ENCODE assay signal across 8 cellular contexts in genomic region chr1:155127105-155127671, GRCh38. TPM values are rescaled to one million over a fixed set of nuclear protein-coding genes. Genes with fewer than 3 reads are reported as not detected.
DNase-seq lines count a peak whose midpoint lies in the region; ATAC-seq and TF ChIP-seq lines count a peak whose summit lies in the region.

No MANE protein-coding gene starts in this region.

- H3K4me1 ChIP-seq in CD4-positive, CD25-positive, alpha-beta regulatory T cell (ENCODE audit: control insufficient read depth, insufficient read depth, low read length, poor library complexity, severe bottlenecking) = peaks cover 35% of the 10 kb centered on the region
- H3K4me1 ChIP-seq in foreskin keratinocyte = peaks cover 38% of the 10 kb centered on the region

- peaks cover 0 to 44% (median 18%) of the 10 kb centered on the region in 4 donors for H3K4me1 Mint-ChIP-seq in CD4-positive, CD25-positive, alpha-beta regulatory T cell
- H3K4me1 Mint-ChIP-seq in activated T-helper 2 cell treated with anti-CD3 and anti-CD28 coated beads, Interferon-gamma antibody, Interleukin-2, Interleukin-4, amounts not matched to agents 10 μg/mL and 5 μg/mL and 100 μg/mL, durations not matched to agents 14 hours and 24 hours and 36 hours (ENCODE audit: low read depth) = peaks cover 18% of the 10 kb centered on the region
- H3K4me1 Mint-ChIP-seq in natural killer cell treated with Interleukin-12 subunit alpha and Interleukin-12 subunit beta and Interleukin-15 and Interleukin-18, amount 100 ng/mL, for 72 hours (ENCODE audit: low read depth in 2 of 2) = peaks cover 22% of the 10 kb centered on the region in 2 donors

- peak in 1 of 2 donors; percentile 5 for ATAC-seq in CD4-positive, CD25-positive, alpha-beta regulatory T cell (ENCODE audit: low read depth in 2 of 2)
- ATAC-seq in foreskin keratinocyte = peak; percentile 23
- ATAC-seq in natural killer cell treated with Interleukin-12 subunit alpha and Interleukin-12 subunit beta and Interleukin-15 and Interleukin-18, amount 100 ng/mL, for 72 hours = peak; percentile 36 to 54
- ATAC-seq in GM18505 (IDR thresholded peaks at IDR 0.05; ENCODE audit: unreplicated experiment) = no peak

- peak overlapping the region; percentile 75 to 94 (median 87) for H3K4me3 Mint-ChIP-seq in CD4-positive, CD25-positive, alpha-beta regulatory T cell
- peak overlapping the region; percentile 75 for H3K4me3 Mint-ChIP-seq in activated T-helper 2 cell treated with anti-CD3 and anti-CD28 coated beads, Interferon-gamma antibody, Interleukin-2, Interleukin-4, amounts not matched to agents 10 μg/mL and 5 μg/mL and 100 μg/mL, durations not matched to agents 14 hours and 24 hours and 36 hours (ENCODE audit: low read depth)
- H3K4me3 Mint-ChIP-seq in natural killer cell treated with Interleukin-12 subunit alpha and Interleukin-12 subunit beta and Interleukin-15 and Interleukin-18, amount 100 ng/mL, for 72 hours = peak overlapping the region; percentile 90

- no peak for TF ChIP-seq EP300 in Ishikawa (IDR thresholded peaks at IDR 0.05; ENCODE audit: borderline replicate concordance)

- no peak for TF ChIP-seq RAD21 in Ishikawa (IDR thresholded peaks at IDR 0.05; ENCODE audit: low read depth)

- peaks cover 3% of the 10 kb centered on the region for H3K36me3 Mint-ChIP-seq in CD4-positive, CD25-positive, alpha-beta regulatory T cell
- H3K36me3 Mint-ChIP-seq in activated T-helper 2 cell treated with anti-CD3 and anti-CD28 coated beads, Interferon-gamma antibody, Interleukin-2, Interleukin-4, amounts not matched to agents 10 μg/mL and 5 μg/mL and 100 μg/mL, durations not matched to agents 14 hours and 24 hours and 36 hours (ENCODE audit: low read depth) = no peaks in the 10 kb centered on the region
- H3K36me3 Mint-ChIP-seq in natural killer cell treated with Interleukin-12 subunit alpha and Interleukin-12 subunit beta and Interleukin-15 and Interleukin-18, amount 100 ng/mL, for 72 hours = no peaks in the 10 kb centered on the region

- peak overlapping the region; percentile 50 for H3K4me3 ChIP-seq in CD4-positive, CD25-positive, alpha-beta regulatory T cell (ENCODE audit: low read depth, low read length)

- no peaks in the 10 kb centered on the region for H3K9me3 Mint-ChIP-seq in CD4-positive, CD25-positive, alpha-beta regulatory T cell
- no peaks in the 10 kb centered on the region for H3K9me3 Mint-ChIP-seq in activated T-helper 2 cell treated with anti-CD3 and anti-CD28 coated beads, Interferon-gamma antibody, Interleukin-2, Interleukin-4, amounts not matched to agents 10 μg/mL and 5 μg/mL and 100 μg/mL, durations not matched to agents 14 hours and 24 hours and 36 hours
- no peaks in the 10 kb centered on the region for H3K9me3 Mint-ChIP-seq in natural killer cell treated with Interleukin-12 subunit alpha and Interleukin-12 subunit beta and Interleukin-15 and Interleukin-18, amount 100 ng/mL, for 72 hours

- peaks cover 66% of the 10 kb centered on the region for H3K27me3 Mint-ChIP-seq in CD4-positive, CD25-positive, alpha-beta regulatory T cell
- peaks cover 51% of the 10 kb centered on the region for H3K27me3 Mint-ChIP-seq in activated T-helper 2 cell treated with anti-CD3 and anti-CD28 coated beads, Interferon-gamma antibody, Interleukin-2, Interleukin-4, amounts not matched to agents 10 μg/mL and 5 μg/mL and 100 μg/mL, durations not matched to agents 14 hours and 24 hours and 36 hours (ENCODE audit: low read depth)
- peaks cover 21 to 23% of the 10 kb centered on the region in 2 donors for H3K27me3 Mint-ChIP-seq in natural killer cell treated with Interleukin-12 subunit alpha and Interleukin-12 subunit beta and Interleukin-15 and Interleukin-18, amount 100 ng/mL, for 72 hours

- H3K27me3 ChIP-seq in CD4-positive, CD25-positive, alpha-beta regulatory T cell (ENCODE audit: control insufficient read depth, insufficient read depth, low read length) = peaks cover 9% of the 10 kb centered on the region
- H3K27me3 ChIP-seq in foreskin keratinocyte = no peaks in the 10 kb centered on the region

- peak overlapping the region in 2 of 3 donors; percentile 49 to 88 for H3K27ac Mint-ChIP-seq in CD4-positive, CD25-positive, alpha-beta regulatory T cell
- no peak overlapping the region for H3K27ac Mint-ChIP-seq in activated T-helper 2 cell treated with anti-CD3 and anti-CD28 coated beads, Interferon-gamma antibody, Interleukin-2, Interleukin-4, amounts not matched to agents 10 μg/mL and 5 μg/mL and 100 μg/mL, durations not matched to agents 14 hours and 24 hours and 36 hours
- H3K27ac Mint-ChIP-seq in natural killer cell treated with Interleukin-12 subunit alpha and Interleukin-12 subunit beta and Interleukin-15 and Interleukin-18, amount 100 ng/mL, for 72 hours = no peak overlapping the region

- no peak for TF ChIP-seq POLR2A in GM18505 (IDR thresholded peaks at IDR 0.05; ENCODE audit: borderline replicate concordance, extremely low read depth, insufficient read depth, insufficient read length)

- DNase-seq in CD4-positive, CD25-positive, alpha-beta regulatory T cell = no peak
- DNase-seq in activated T-helper 2 cell treated with anti-CD3 and anti-CD28 coated beads, Interferon-gamma antibody, Interleukin-2, Interleukin-4, amounts not matched to agents 10 μg/mL and 5 μg/mL and 100 μg/mL, durations not matched to agents 14 hours and 24 hours and 36 hours (ENCODE audit: low spot score) = no peak
- DNase-seq in foreskin keratinocyte (peak; percentile 85 to 89), GM10266 (ENCODE audit: extremely low spot score) (no peak)
- DNase-seq in natural killer cell treated with Interleukin-12 subunit alpha and Interleukin-12 subunit beta and Interleukin-15 and Interleukin-18, amount 100 ng/mL, for 72 hours (ENCODE audit: low spot score) = no peak
- DNase-seq in effector CD8-positive, alpha-beta T cell (lab: John Stamatoyannopoulos, UW) = no peak

- no peak overlapping the region for H3K27ac ChIP-seq in CD4-positive, CD25-positive, alpha-beta regulatory T cell (ENCODE audit: insufficient read depth, low read length, poor library complexity, severe bottlenecking)
- H3K27ac ChIP-seq in foreskin keratinocyte = peak overlapping the region; percentile 99

- intact Hi-C loops in activated T-helper 2 cell treated with anti-CD3 and anti-CD28 coated beads, Interferon-gamma antibody, Interleukin-2, Interleukin-4, amounts not matched to agents 10 μg/mL and 5 μg/mL and 100 μg/mL, durations not matched to agents 14 hours and 24 hours and 36 hours (cut with micrococcal nuclease) = no loop called here

- H3K9me3 ChIP-seq in CD4-positive, CD25-positive, alpha-beta regulatory T cell (ENCODE audit: control insufficient read depth in 2 of 2, low read length in 2 of 2) = no peaks in the 10 kb centered on the region

- H3K36me3 ChIP-seq in CD4-positive, CD25-positive, alpha-beta regulatory T cell (ENCODE audit: control insufficient read depth, insufficient read depth, low read length) = no peaks in the 10 kb centered on the region

- TF ChIP-seq CTCF in foreskin keratinocyte (conservative IDR thresholded peaks at IDR 0.05) (no peak), GM10266 (IDR thresholded peaks at IDR 0.05; ENCODE audit: control insufficient read depth, insufficient read depth, low read depth, missing control alignments) (no peak)

RNA-seq across cellular contexts. Expression of gene EFNA1, which starts 0.5 kb away (rescaled TPM):
- total RNA-seq in CD4-positive, CD25-positive, alpha-beta regulatory T cell = 0.30 TPM
- 1 to 10 TPM; 1.4 to 6.8 (median 3.3) TPM for polyA plus RNA-seq in CD4-positive, CD25-positive, alpha-beta regulatory T cell
- 0.18 and 0.39 TPM in 2 replicates for total RNA-seq in activated T-helper 2 cell treated with anti-CD3 and anti-CD28 coated beads, Interferon-gamma antibody, Interleukin-2, Interleukin-4, amounts not matched to agents 10 μg/mL and 5 μg/mL and 100 μg/mL, durations not matched to agents 14 hours and 24 hours and 36 hours
- 27.3 and 48.2 TPM in 2 replicates for total RNA-seq in foreskin keratinocyte
- 25.7 and 41.9 TPM in 2 replicates for polyA plus RNA-seq in foreskin keratinocyte
- not detected for total RNA-seq in natural killer cell treated with Interleukin-12 subunit alpha and Interleukin-12 subunit beta and Interleukin-15 and Interleukin-18, amount 100 ng/mL, for 72 hours

RNA-seq across cellular contexts. Expression of gene SLC50A1, which starts 8.5 kb away (rescaled TPM):
- 24.1 TPM for total RNA-seq in CD4-positive, CD25-positive, alpha-beta regulatory T cell
- 10 to 100 TPM; 45.1 to 59.3 (median 46.0) TPM for polyA plus RNA-seq in CD4-positive, CD25-positive, alpha-beta regulatory T cell
- total RNA-seq in activated T-helper 2 cell treated with anti-CD3 and anti-CD28 coated beads, Interferon-gamma antibody, Interleukin-2, Interleukin-4, amounts not matched to agents 10 μg/mL and 5 μg/mL and 100 μg/mL, durations not matched to agents 14 hours and 24 hours and 36 hours = 56.9 and 58.0 TPM in 2 replicates
- total RNA-seq in foreskin keratinocyte = 63.0 and 65.0 TPM in 2 replicates
- polyA plus RNA-seq in foreskin keratinocyte = 78.9 and 81.8 TPM in 2 replicates
- 10 to 100 TPM; 28.8 to 36.3 TPM for total RNA-seq in natural killer cell treated with Interleukin-12 subunit alpha and Interleukin-12 subunit beta and Interleukin-15 and Interleukin-18, amount 100 ng/mL, for 72 hours

RNA-seq across cellular contexts. Expression of gene DPM3, which starts 13.1 kb away (rescaled TPM):
- 28.1 TPM for total RNA-seq in CD4-positive, CD25-positive, alpha-beta regulatory T cell
- 100 to 1,000 TPM in 3 of 4 donors, 10 to 100 TPM in 1; 98.3 to 116 (median 101) TPM for polyA plus RNA-seq in CD4-positive, CD25-positive, alpha-beta regulatory T cell
- total RNA-seq in activated T-helper 2 cell treated with anti-CD3 and anti-CD28 coated beads, Interferon-gamma antibody, Interleukin-2, Interleukin-4, amounts not matched to agents 10 μg/mL and 5 μg/mL and 100 μg/mL, durations not matched to agents 14 hours and 24 hours and 36 hours = 49.0 and 51.0 TPM in 2 replicates
- 37.4 and 45.2 TPM in 2 replicates for total RNA-seq in foreskin keratinocyte
- 84.4 and 94.5 TPM in 2 replicates for polyA plus RNA-seq in foreskin keratinocyte
- 10 to 100 TPM; 26.0 to 31.1 TPM for total RNA-seq in natural killer cell treated with Interleukin-12 subunit alpha and Interleukin-12 subunit beta and Interleukin-15 and Interleukin-18, amount 100 ng/mL, for 72 hours

RNA-seq across cellular contexts. Expression of gene KRTCAP2, which starts 45.9 kb away (rescaled TPM):
- 122 TPM for total RNA-seq in CD4-positive, CD25-positive, alpha-beta regulatory T cell
- polyA plus RNA-seq in CD4-positive, CD25-positive, alpha-beta regulatory T cell = 100 to 1,000 TPM; 468 to 537 (median 507) TPM
- 237 and 247 TPM in 2 replicates for total RNA-seq in activated T-helper 2 cell treated with anti-CD3 and anti-CD28 coated beads, Interferon-gamma antibody, Interleukin-2, Interleukin-4, amounts not matched to agents 10 μg/mL and 5 μg/mL and 100 μg/mL, durations not matched to agents 14 hours and 24 hours and 36 hours
- total RNA-seq in foreskin keratinocyte = 176 and 184 TPM in 2 replicates
- 274 and 294 TPM in 2 replicates for polyA plus RNA-seq in foreskin keratinocyte
- total RNA-seq in natural killer cell treated with Interleukin-12 subunit alpha and Interleukin-12 subunit beta and Interleukin-15 and Interleukin-18, amount 100 ng/mL, for 72 hours = 100 to 1,000 TPM; 149 to 223 TPM

RNA-seq across cellular contexts. Expression of gene TRIM46, which starts 46.5 kb away (rescaled TPM):
- total RNA-seq in CD4-positive, CD25-positive, alpha-beta regulatory T cell = 6.1 TPM
- polyA plus RNA-seq in CD4-positive, CD25-positive, alpha-beta regulatory T cell = 1 to 10 TPM in 2 of 4 donors, under 1 TPM in 2; 0.44 to 1.6 (median 0.78) TPM
- 10.7 and 11.5 TPM in 2 replicates for total RNA-seq in activated T-helper 2 cell treated with anti-CD3 and anti-CD28 coated beads, Interferon-gamma antibody, Interleukin-2, Interleukin-4, amounts not matched to agents 10 μg/mL and 5 μg/mL and 100 μg/mL, durations not matched to agents 14 hours and 24 hours and 36 hours
- total RNA-seq in foreskin keratinocyte = 2.7 and 4.4 TPM in 2 replicates
- polyA plus RNA-seq in foreskin keratinocyte = 3.6 and 3.8 TPM in 2 replicates
- 1 to 10 TPM; 3.6 to 9.3 TPM for total RNA-seq in natural killer cell treated with Interleukin-12 subunit alpha and Interleukin-12 subunit beta and Interleukin-15 and Interleukin-18, amount 100 ng/mL, for 72 hours

Comparison
In these comparisons a context has a peak if more than half of its experiments do, and no peak if none do; other contexts are left out.
1. DNase-seq: peak in foreskin keratinocyte (2 of 2); none in CD4-positive, CD25-positive, alpha-beta regulatory T cell (0 of 3), activated T-helper 2 cell treated with anti-CD3 and anti-CD28 coated beads, Interferon-gamma antibody, Interleukin-2, Interleukin-4, amounts not matched to agents 10 μg/mL and 5 μg/mL and 100 μg/mL, durations not matched to agents 14 hours and 24 hours and 36 hours (single experiment), natural killer cell treated with Interleukin-12 subunit alpha and Interleukin-12 subunit beta and Interleukin-15 and Interleukin-18, amount 100 ng/mL, for 72 hours (single experiment), GM10266 (single experiment) and effector CD8-positive, alpha-beta T cell (single experiment).
2. H3K27ac Mint-ChIP-seq: peak in CD4-positive, CD25-positive, alpha-beta regulatory T cell (2 of 3); none in activated T-helper 2 cell treated with anti-CD3 and anti-CD28 coated beads, Interferon-gamma antibody, Interleukin-2, Interleukin-4, amounts not matched to agents 10 μg/mL and 5 μg/mL and 100 μg/mL, durations not matched to agents 14 hours and 24 hours and 36 hours (single experiment) and natural killer cell treated with Interleukin-12 subunit alpha and Interleukin-12 subunit beta and Interleukin-15 and Interleukin-18, amount 100 ng/mL, for 72 hours (0 of 2).
3. RNA of gene EFNA1, which starts 0.5 kb away (total RNA-seq): 27.3 to 48.2 TPM in foreskin keratinocyte; 0.18 to 0.39 TPM in activated T-helper 2 cell treated with anti-CD3 and anti-CD28 coated beads, Interferon-gamma antibody, Interleukin-2, Interleukin-4, amounts not matched to agents 10 μg/mL and 5 μg/mL and 100 μg/mL, durations not matched to agents 14 hours and 24 hours and 36 hours, 0.30 TPM in CD4-positive, CD25-positive, alpha-beta regulatory T cell (single experiment) and not detected in natural killer cell treated with Interleukin-12 subunit alpha and Interleukin-12 subunit beta and Interleukin-15 and Interleukin-18, amount 100 ng/mL, for 72 hours; every median in the first group is over 10 times any median in the second.
4. Peak in every context shown above with its lines, with median percentiles within 50 percentile points of each other: H3K4me3 Mint-ChIP-seq.